8 cellular contexts compared by ENCODE assay signal in the genomic region with DNA sequence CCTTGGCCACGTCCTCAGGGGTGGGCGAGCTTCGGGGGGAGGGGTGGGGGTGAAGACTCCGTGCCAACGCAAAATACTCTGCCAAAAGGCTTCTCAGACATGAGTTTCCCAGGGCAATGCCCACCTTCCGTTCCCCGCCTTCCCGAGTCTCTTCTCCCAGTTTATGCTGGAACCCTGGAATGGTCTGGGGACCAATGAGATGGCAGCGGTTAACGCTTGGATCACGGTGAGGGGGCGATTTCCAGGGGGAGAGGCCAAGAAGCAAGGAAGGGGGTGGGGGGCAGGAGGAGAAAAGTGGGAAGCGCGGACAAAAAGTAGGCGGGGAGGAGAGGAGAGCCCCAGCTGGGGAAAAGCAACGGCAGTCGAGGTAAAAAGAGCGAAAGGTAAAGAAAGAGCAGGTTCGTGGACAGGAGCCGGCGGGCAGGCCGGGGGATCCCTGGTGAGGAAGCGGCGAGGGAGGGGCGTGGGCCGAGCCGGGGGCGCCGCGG. TPM values are rescaled to one million over a fixed set of nuclear protein-coding genes. Genes with fewer than 3 reads are reported as not detected.
DNase-seq lines count a peak whose midpoint lies in the region; ATAC-seq and TF ChIP-seq lines count a peak whose summit lies in the region.

No MANE protein-coding gene starts in this region.

- no peaks in the 10 kb centered on the region for H3K36me3 ChIP-seq in stomach

- H3K4me3 ChIP-seq in stomach: peak overlapping the region; percentile 57 to 72 (median 63)

- peak; percentile 38 for ATAC-seq in WTC11

- no peak overlapping the region for H3K27ac Mint-ChIP-seq in WTC11

- peaks cover 47% of the 10 kb centered on the region for H3K27me3 Mint-ChIP-seq in WTC11 (ENCODE audit: low read depth)

- TF ChIP-seq CTCF in WTC11 (IDR thresholded peaks at IDR 0.05): no peak
- TF ChIP-seq CTCF in stomach (IDR thresholded peaks at IDR 0.05): no peak

- CTCF ChIA-PET in WTC11 (lab: Charles Lee): no interaction called here

- H3K9me3 ChIP-seq in stomach: no peaks in the 10 kb centered on the region

- DNase-seq in DMS79 treated with DMSO at 0.1 percent for 48 hours (lab: John Stamatoyannopoulos, UW) (peak; percentile 2), DMS79 (lab: John Stamatoyannopoulos, UW) (no peak), WTC11 (ENCODE audit: low spot score) (peak; percentile 42), iPS-NIHi11 (ENCODE audit: low spot score) (peak; percentile 31), stomach (no peak), NAMALWA (ENCODE audit: low spot score) (no peak)
- no peak for DNase-seq in stimulated activated naive CD4-positive, alpha-beta T cell treated with Interleukin-2 at 50 U/mL for 16 hours (lab: John Stamatoyannopoulos, UW)
- no peak for DNase-seq in activated naive CD4-positive, alpha-beta T cell treated with anti-CD3 and anti-CD28 coated beads, Interleukin-2, amount 50 U/mL, for 16 hours

- POLR2A ChIA-PET in WTC11 (lab: Charles Lee): no interaction called here

- peaks cover 12% of the 10 kb centered on the region for H3K9me3 Mint-ChIP-seq in WTC11

- 5 to 9% (median 6%) methylated on average over 18 to 30 of the region's 30 CpGs for WGBS in stomach, 5 donors

- peaks cover 29% of the 10 kb centered on the region for H3K4me1 Mint-ChIP-seq in WTC11

- TF ChIP-seq EP300 in stomach (IDR thresholded peaks at IDR 0.05): no peak

- H3K27me3 ChIP-seq in stomach: peaks cover 0 to 55% (median 16%) of the 10 kb centered on the region in 3 donors

- peaks cover 7 to 24% (median 22%) of the 10 kb centered on the region in 4 donors for H3K4me1 ChIP-seq in stomach

- intact Hi-C loops in stomach (cut with DNase I; ENCODE audit: low total_unique reads): no loop called here

- peaks cover 10% of the 10 kb centered on the region for H3K36me3 Mint-ChIP-seq in WTC11

- no peak for TF ChIP-seq POLR2A in stomach (IDR thresholded peaks at IDR 0.05)

- H3K4me3 Mint-ChIP-seq in WTC11: peak overlapping the region; percentile 72

- H3K27ac ChIP-seq in stomach: peak overlapping the region in 4 of 5 donors; percentile 46 to 64 (median 60)

TF ChIP-seq in WTC11, 78 proteins besides CTCF, POLR2A, EP300 and RAD21:
- TF ChIP-seq, protein P1, sequence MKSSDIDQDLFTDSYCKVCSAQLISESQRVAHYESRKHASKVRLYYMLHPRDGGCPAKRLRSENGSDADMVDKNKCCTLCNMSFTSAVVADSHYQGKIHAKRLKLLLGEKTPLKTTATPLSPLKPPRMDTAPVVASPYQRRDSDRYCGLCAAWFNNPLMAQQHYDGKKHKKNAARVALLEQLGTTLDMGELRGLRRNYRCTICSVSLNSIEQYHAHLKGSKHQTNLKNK (CRISPR knock-in tag; IDR thresholded peaks at IDR 0.05): no peak
- no peak for TF ChIP-seq RORB (CRISPR knock-in tag; IDR thresholded peaks at IDR 0.05)
- TF ChIP-seq, protein P2, sequence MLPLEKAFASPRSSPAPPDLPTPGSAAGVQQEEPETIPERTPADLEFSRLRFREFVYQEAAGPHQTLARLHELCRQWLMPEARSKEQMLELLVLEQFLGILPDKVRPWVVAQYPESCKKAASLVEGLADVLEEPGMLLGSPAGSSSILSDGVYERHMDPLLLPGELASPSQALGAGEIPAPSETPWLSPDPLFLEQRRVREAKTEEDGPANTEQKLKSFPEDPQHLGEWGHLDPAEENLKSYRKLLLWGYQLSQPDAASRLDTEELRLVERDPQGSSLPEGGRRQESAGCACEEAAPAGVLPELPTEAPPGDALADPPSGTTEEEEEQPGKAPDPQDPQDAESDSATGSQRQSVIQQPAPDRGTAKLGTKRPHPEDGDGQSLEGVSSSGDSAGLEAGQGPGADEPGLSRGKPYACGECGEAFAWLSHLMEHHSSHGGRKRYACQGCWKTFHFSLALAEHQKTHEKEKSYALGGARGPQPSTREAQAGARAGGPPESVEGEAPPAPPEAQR (CRISPR knock-in tag; IDR thresholded peaks at IDR 0.05): no peak
- no peak for TF ChIP-seq PRRX2 (CRISPR knock-in tag; IDR thresholded peaks at IDR 0.05)
- TF ChIP-seq, protein P3, sequence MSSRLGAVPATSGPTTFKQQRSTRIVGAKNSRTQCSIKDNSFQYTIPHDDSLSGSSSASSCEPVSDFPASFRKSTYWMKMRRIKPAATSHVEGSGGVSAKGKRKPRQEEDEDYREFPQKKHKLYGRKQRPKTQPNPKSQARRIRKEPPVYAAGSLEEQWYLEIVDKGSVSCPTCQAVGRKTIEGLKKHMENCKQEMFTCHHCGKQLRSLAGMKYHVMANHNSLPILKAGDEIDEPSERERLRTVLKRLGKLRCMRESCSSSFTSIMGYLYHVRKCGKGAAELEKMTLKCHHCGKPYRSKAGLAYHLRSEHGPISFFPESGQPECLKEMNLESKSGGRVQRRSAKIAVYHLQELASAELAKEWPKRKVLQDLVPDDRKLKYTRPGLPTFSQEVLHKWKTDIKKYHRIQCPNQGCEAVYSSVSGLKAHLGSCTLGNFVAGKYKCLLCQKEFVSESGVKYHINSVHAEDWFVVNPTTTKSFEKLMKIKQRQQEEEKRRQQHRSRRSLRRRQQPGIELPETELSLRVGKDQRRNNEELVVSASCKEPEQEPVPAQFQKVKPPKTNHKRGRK (CRISPR knock-in tag; IDR thresholded peaks at IDR 0.05; ENCODE audit: borderline replicate concordance): 0 out of 2 replicates have a peak, but pooled peaks have one; percentile 59
- TF ChIP-seq ZNF317 (CRISPR knock-in tag; IDR thresholded peaks at IDR 0.05; ENCODE audit: borderline replicate concordance, low read depth): no peak

RNA-seq across cellular contexts. Expression of a gene that starts 0.6 kb away (rescaled TPM):
- total RNA-seq in WTC11 (2021): 9.2 to 10.0 TPM (median 9.7 TPM) in 3 replicates
- 10 to 100 TPM in 2 of 5 donors, 1 to 10 TPM in 1, under 1 TPM in 1, not detected in 1; 0.45 to 10.6 (median 6.6) TPM for total RNA-seq in stomach
- polyA plus RNA-seq in stomach: 1 to 10 TPM in 2 of 3 donors, under 1 TPM in 1; 0.83 to 4.0 (median 2.0) TPM

Comparison
In these comparisons a context has a peak if more than half of its experiments do, and no peak if none do; other contexts are left out.
1. DNase-seq: peak in DMS79 treated with DMSO at 0.1 percent for 48 hours (single experiment), WTC11 (single experiment) and iPS-NIHi11 (single experiment); none in DMS79 (single experiment), stomach (single experiment), stimulated activated naive CD4-positive, alpha-beta T cell treated with Interleukin-2 at 50 U/mL for 16 hours (single experiment), activated naive CD4-positive, alpha-beta T cell treated with anti-CD3 and anti-CD28 coated beads, Interleukin-2, amount 50 U/mL, for 16 hours (single experiment) and NAMALWA (single experiment).